ENCODE assay signal across 33 cellular contexts in the genomic region with DNA sequence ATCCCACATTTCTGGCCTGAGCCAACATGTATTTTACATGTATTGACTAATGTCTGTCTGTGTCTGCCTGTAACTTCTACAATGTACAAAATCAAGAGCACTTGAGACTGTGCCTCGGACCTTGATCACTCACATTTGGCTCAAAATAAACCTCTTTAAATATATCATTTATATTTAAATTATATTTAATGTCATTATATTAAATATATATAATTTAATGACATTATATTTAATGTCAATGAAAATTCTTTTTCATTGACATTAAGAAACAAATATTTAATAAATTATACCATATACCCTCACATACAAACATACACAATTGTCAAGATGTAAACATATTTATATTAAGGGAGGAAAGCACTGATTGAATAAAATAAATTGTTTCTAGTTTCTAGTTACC.
"Had no signal": no experiment of that assay in that cellular context is flagged by ENCODE, and none has a peak within 500 bp of the region (broad histone marks: within the 10 kb centered on the region; RNA-seq: fewer than 3 reads in every experiment).

No MANE protein-coding gene starts in this region.

- H3K9me3 ChIP-seq: esophagus muscularis mucosa had no signal

- H3K27me3 ChIP-seq: brain microvascular endothelial cell, esophagus muscularis mucosa had no signal

- H3K4me1 ChIP-seq: esophagus muscularis mucosa had no signal

- H3K36me3 ChIP-seq: brain microvascular endothelial cell, esophagus muscularis mucosa, WERI-Rb-1 had no signal

- H3K4me3 ChIP-seq: esophagus muscularis mucosa had no signal

- H3K36me3 Mint-ChIP-seq: activated CD4-positive, alpha-beta memory T cell treated with anti-CD3 and anti-CD28 coated beads for 36 hours; activated CD8-positive, alpha-beta memory T cell treated with anti-CD3 and anti-CD28 coated beads, Interleukin-2, amount 10 ng/mL, durations not matched to agents 7 days and 5 days; activated naive CD4-positive, alpha-beta T cell treated with anti-CD3 and anti-CD28 coated beads, Interleukin-2, amount 10 ng/mL, durations not matched to agents 7 days and 5 days had no signal

- H3K27ac Mint-ChIP-seq: activated CD4-positive, alpha-beta memory T cell treated with anti-CD3 and anti-CD28 coated beads for 36 hours; activated CD4-positive, alpha-beta T cell treated with anti-CD3 and anti-CD28 coated beads for 36 hours; activated CD4-positive, alpha-beta T cell treated with anti-CD3 and anti-CD28 coated beads, Interleukin-2, amount 10 ng/mL, durations not matched to agents 24 days and 14 days; activated CD8-positive, alpha-beta memory T cell treated with anti-CD3 and anti-CD28 coated beads, Interleukin-2, amount 10 ng/mL, durations not matched to agents 7 days and 5 days; activated CD8-positive, alpha-beta T cell treated with anti-CD3 and anti-CD28 coated beads, Interleukin-2, amount 10 ng/mL, durations not matched to agents 7 days and 5 days; activated naive CD4-positive, alpha-beta T cell treated with anti-CD3 and anti-CD28 coated beads, Interleukin-2, amount 10 ng/mL, durations not matched to agents 7 days and 5 days; activated naive CD4-positive, alpha-beta T cell treated with anti-CD3 and anti-CD28 coated beads, Interleukin-2, amount 50 U/mL, for 72 hours; activated T-helper 1 cell treated with anti-CD3 and anti-CD28 coated beads, Interleukin-12 subunit alpha, Interleukin-12 subunit beta, Interleukin-2, Interleukin-4 antibody, amounts not matched to agents 30 ng/mL and 10 ng/mL and 1 ng/mL, durations not matched to agents 14 hours and 24 hours and 36 hours; activated T-helper 2 cell treated with anti-CD3 and anti-CD28 coated beads, Interferon-gamma antibody, Interleukin-2, Interleukin-4, amounts not matched to agents 10 μg/mL and 5 μg/mL and 100 μg/mL, durations not matched to agents 14 hours and 24 hours and 36 hours; T-helper 17 cell; T-helper 2 cell treated with Interferon-gamma antibody and Interleukin-4, amounts not matched to agents 5 μg/mL and 100 μg/mL, for 36 hours had no signal

- H3K4me3 Mint-ChIP-seq: activated CD4-positive, alpha-beta memory T cell treated with anti-CD3 and anti-CD28 coated beads for 36 hours; activated CD4-positive, alpha-beta T cell treated with anti-CD3 and anti-CD28 coated beads for 36 hours; activated CD4-positive, alpha-beta T cell treated with anti-CD3 and anti-CD28 coated beads, Interleukin-2, amount 10 ng/mL, durations not matched to agents 24 days and 14 days; activated CD8-positive, alpha-beta memory T cell treated with anti-CD3 and anti-CD28 coated beads, Interleukin-2, amount 10 ng/mL, durations not matched to agents 7 days and 5 days; activated CD8-positive, alpha-beta T cell treated with anti-CD3 and anti-CD28 coated beads, Interleukin-2, amount 10 ng/mL, durations not matched to agents 7 days and 5 days; activated naive CD4-positive, alpha-beta T cell treated with anti-CD3 and anti-CD28 coated beads, Interleukin-2, amount 10 ng/mL, durations not matched to agents 7 days and 5 days; activated T-helper 1 cell treated with anti-CD3 and anti-CD28 coated beads, Interleukin-12 subunit alpha, Interleukin-12 subunit beta, Interleukin-2, Interleukin-4 antibody, amounts not matched to agents 30 ng/mL and 10 ng/mL and 1 ng/mL, durations not matched to agents 14 hours and 24 hours and 36 hours; central memory CD8-positive, alpha-beta T cell; T-helper 17 cell; T-helper 2 cell treated with Interferon-gamma antibody and Interleukin-4, amounts not matched to agents 5 μg/mL and 100 μg/mL, for 36 hours had no signal

- H3K27me3 Mint-ChIP-seq: activated CD4-positive, alpha-beta memory T cell treated with anti-CD3 and anti-CD28 coated beads for 36 hours; activated CD4-positive, alpha-beta T cell treated with anti-CD3 and anti-CD28 coated beads for 36 hours; activated CD4-positive, alpha-beta T cell treated with anti-CD3 and anti-CD28 coated beads, Interleukin-2, amount 10 ng/mL, durations not matched to agents 24 days and 14 days; activated CD8-positive, alpha-beta memory T cell treated with anti-CD3 and anti-CD28 coated beads, Interleukin-2, amount 10 ng/mL, durations not matched to agents 7 days and 5 days; activated naive CD4-positive, alpha-beta T cell treated with anti-CD3 and anti-CD28 coated beads, Interleukin-2, amount 10 ng/mL, durations not matched to agents 7 days and 5 days; central memory CD8-positive, alpha-beta T cell; T-helper 17 cell had no signal

- H3K4me1 Mint-ChIP-seq: activated CD4-positive, alpha-beta T cell treated with anti-CD3 and anti-CD28 coated beads for 36 hours; activated CD4-positive, alpha-beta T cell treated with anti-CD3 and anti-CD28 coated beads, Interleukin-2, amount 10 ng/mL, durations not matched to agents 24 days and 14 days; activated CD8-positive, alpha-beta memory T cell treated with anti-CD3 and anti-CD28 coated beads, Interleukin-2, amount 10 ng/mL, durations not matched to agents 7 days and 5 days; activated naive CD4-positive, alpha-beta T cell treated with anti-CD3 and anti-CD28 coated beads, Interleukin-2, amount 10 ng/mL, durations not matched to agents 7 days and 5 days; central memory CD8-positive, alpha-beta T cell; T-helper 17 cell had no signal

- FAIRE-seq: astrocyte, bronchial epithelial cell had no signal

- H3K27ac ChIP-seq: brain microvascular endothelial cell, esophagus muscularis mucosa, WERI-Rb-1 had no signal

- DNase-seq: activated CD4-positive, alpha-beta memory T cell treated with anti-CD3 and anti-CD28 coated beads for 36 hours; activated CD4-positive, alpha-beta T cell treated with anti-CD3 and anti-CD28 coated beads for 36 hours; activated CD4-positive, alpha-beta T cell treated with anti-CD3 and anti-CD28 coated beads, Interleukin-2, amount 10 ng/mL, durations not matched to agents 24 days and 14 days; activated CD4-positive, CD25-positive, alpha-beta regulatory T cell; activated CD4-positive, CD25-positive, alpha-beta regulatory T cell treated with anti-CD3 and anti-CD28 coated beads, Interleukin-2, amount 50 U/mL, for 72 hours; activated CD8-positive, alpha-beta memory T cell treated with anti-CD3 and anti-CD28 coated beads, Interleukin-2, amount 10 ng/mL, durations not matched to agents 7 days and 5 days; activated CD8-positive, alpha-beta memory T cell treated with anti-CD3 and anti-CD28 coated beads, Interleukin-2, amount 50 U/mL, for 4 hours; activated CD8-positive, alpha-beta T cell treated with anti-CD3 and anti-CD28 coated beads, Interleukin-2, amount 10 ng/mL, durations not matched to agents 7 days and 5 days; activated effector memory CD4-positive, alpha-beta T cell treated with anti-CD3 and anti-CD28 coated beads, Interleukin-2, amount 50 U/mL, for 16 hours; activated naive CD4-positive, alpha-beta T cell treated with anti-CD3 and anti-CD28 coated beads, Interleukin-2, amount 10 ng/mL, durations not matched to agents 7 days and 5 days; activated T-cell treated with anti-CD3 and anti-CD28 coated beads, Interleukin-2, amount 50 U/mL, for 1 hour; activated T-cell treated with anti-CD3 and anti-CD28 coated beads, Interleukin-2, amount 50 U/mL, for 48 hours; amniotic stem cell; anterior cingulate cortex; brain microvascular endothelial cell; cortex of kidney; dermis blood vessel endothelial cell; effector CD4-positive, alpha-beta T cell; erythroblast; foreskin melanocyte; head of caudate nucleus; T-helper 1 cell; T-helper 17 cell; T1000; WERI-Rb-1 had no signal
